Comparison of ENCODE assay signal across 8 cellular contexts in the genomic region with DNA sequence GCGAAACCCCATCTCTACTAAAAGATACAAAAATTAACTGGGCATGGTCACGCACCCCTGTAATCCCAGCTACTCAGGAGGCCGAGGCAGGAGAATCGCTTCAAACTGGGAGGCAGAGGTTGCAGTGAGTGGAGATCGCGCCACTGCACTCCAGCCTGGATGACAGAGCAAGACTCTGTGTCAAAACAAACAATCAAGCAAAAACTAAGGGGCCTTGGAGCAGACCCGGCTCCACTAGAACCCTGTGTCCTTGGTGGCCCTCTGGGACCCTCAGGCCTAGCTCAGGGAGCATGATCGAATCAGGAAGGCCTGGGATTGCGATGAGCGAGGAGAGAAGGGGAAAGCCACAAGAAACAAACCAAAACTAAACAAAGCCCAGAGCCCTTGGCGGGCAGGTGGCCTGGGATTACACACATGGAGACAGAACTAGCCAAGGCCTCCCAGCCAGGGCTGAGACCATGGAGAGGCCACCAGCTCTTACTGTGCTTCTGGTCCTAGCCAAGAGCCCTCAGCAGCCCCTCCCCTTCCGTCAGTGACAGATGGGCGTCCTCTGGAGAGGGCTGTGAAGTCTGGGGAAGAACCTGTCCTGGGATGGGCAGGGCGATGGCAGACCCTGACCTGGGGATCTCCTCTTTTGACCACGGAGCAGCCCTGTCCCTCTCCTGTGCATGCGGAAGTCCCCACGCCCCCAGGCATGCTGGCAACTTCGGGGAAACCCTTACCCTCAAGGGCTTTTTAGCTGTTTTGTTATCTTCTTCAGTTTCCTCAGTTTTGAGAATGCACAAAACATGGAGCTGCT.
DNase-seq lines count a peak whose midpoint lies in the region; ATAC-seq and TF ChIP-seq lines count a peak whose summit lies in the region.
"Had no signal": no experiment of that assay in that cellular context is flagged by ENCODE, and none has a peak within 500 bp of the region (broad histone marks: within the 10 kb centered on the region; RNA-seq: fewer than 3 reads in every experiment).

No MANE protein-coding gene starts in this region.

- peaks cover 3% of the 10 kb centered on the region for H3K9me3 Mint-ChIP-seq in stimulated activated memory B cell treated with anti-CD40 and anti-IgM and Interleukin-4, amounts not matched to agents 10 μg/mL and 1 μg/mL and 100 μg/mL, for 72 hours

- no peaks in the 10 kb centered on the region for H3K27me3 Mint-ChIP-seq in stimulated activated memory B cell treated with anti-CD40 and anti-IgM and Interleukin-4, amounts not matched to agents 10 μg/mL and 1 μg/mL and 100 μg/mL, for 72 hours

- ATAC-seq in GM18909 (IDR thresholded peaks at IDR 0.05; ENCODE audit: poor library complexity, unreplicated experiment) (peak; percentile 41), HG02571 (IDR thresholded peaks at IDR 0.05; ENCODE audit: unreplicated experiment) (peak; percentile 43)
- peak; percentile 66 for ATAC-seq in stimulated activated memory B cell treated with anti-CD40 and anti-IgM and Interleukin-4, amounts not matched to agents 10 μg/mL and 1 μg/mL and 100 μg/mL, for 72 hours

- H3K4me3 Mint-ChIP-seq in stimulated activated memory B cell treated with anti-CD40 and anti-IgM and Interleukin-4, amounts not matched to agents 10 μg/mL and 1 μg/mL and 100 μg/mL, for 72 hours, result peak overlapping the region; percentile 66

- peaks cover 64% of the 10 kb centered on the region for H3K4me1 Mint-ChIP-seq in stimulated activated memory B cell treated with anti-CD40 and anti-IgM and Interleukin-4, amounts not matched to agents 10 μg/mL and 1 μg/mL and 100 μg/mL, for 72 hours

- no peaks in the 10 kb centered on the region for H3K36me3 Mint-ChIP-seq in stimulated activated memory B cell treated with anti-CD40 and anti-IgM and Interleukin-4, amounts not matched to agents 10 μg/mL and 1 μg/mL and 100 μg/mL, for 72 hours

- peak; percentile 22; the same call in 1 of the 2 replicates for TF ChIP-seq POLR2A in Raji (IDR thresholded peaks at IDR 0.05; ENCODE audit: insufficient read depth, low read depth, low read length)

- no peak for DNase-seq in DMS153 (lab: John Stamatoyannopoulos, UW)
- no peak for DNase-seq in amniotic stem cell (lab: John Stamatoyannopoulos, UW)
- DNase-seq in epidermal melanocyte (ENCODE audit: insufficient read length, low spot score), result no peak
- DNase-seq: brain microvascular endothelial cell had no signal

- H3K27ac Mint-ChIP-seq in stimulated activated memory B cell treated with anti-CD40 and anti-IgM and Interleukin-4, amounts not matched to agents 10 μg/mL and 1 μg/mL and 100 μg/mL, for 72 hours, result peak overlapping the region; percentile 92
